Comparison of ENCODE assay signal across 1 cellular context in the genomic region with DNA sequence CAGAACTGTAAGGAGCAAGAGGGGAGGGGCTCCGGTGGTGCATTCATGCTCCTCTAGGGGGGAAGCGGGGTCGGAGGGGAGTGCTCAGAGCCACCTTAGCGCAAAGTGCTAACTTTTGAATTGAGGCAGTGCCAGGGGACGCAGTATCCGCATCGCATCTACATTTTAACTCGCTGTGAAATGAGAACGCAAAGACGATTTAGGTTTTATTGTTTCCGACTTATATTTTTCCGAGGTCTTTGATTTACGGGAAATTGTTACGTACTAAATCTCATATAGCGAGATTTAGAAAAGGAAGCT.
A peak's percentile ranks its signal among the peaks of the same experiment; 100 is the strongest.
TF ChIP-seq lines count a peak whose summit lies in the region.

No MANE protein-coding gene starts in this region.

TF ChIP-seq in HEK293, 187 proteins besides CTCF, POLR2A, EP300 and RAD21 (continued from another document):
- no peak for TF ChIP-seq ZNF324 (tag by site-specific recombination; IDR thresholded peaks at IDR 0.05)
- TF ChIP-seq, protein P1, sequence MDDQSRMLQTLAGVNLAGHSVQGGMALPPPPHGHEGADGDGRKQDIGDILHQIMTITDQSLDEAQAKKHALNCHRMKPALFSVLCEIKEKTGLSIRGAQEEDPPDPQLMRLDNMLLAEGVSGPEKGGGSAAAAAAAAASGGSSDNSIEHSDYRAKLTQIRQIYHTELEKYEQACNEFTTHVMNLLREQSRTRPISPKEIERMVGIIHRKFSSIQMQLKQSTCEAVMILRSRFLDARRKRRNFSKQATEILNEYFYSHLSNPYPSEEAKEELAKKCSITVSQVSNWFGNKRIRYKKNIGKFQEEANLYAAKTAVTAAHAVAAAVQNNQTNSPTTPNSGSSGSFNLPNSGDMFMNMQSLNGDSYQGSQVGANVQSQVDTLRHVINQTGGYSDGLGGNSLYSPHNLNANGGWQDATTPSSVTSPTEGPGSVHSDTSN (CRISPR knock-in tag; IDR thresholded peaks at IDR 0.05), result 0 out of 2 replicates have a peak, but pooled peaks have one; percentile 9
- TF ChIP-seq TRIM28 (IDR thresholded peaks at IDR 0.05; ENCODE audit: borderline replicate concordance, low read length), result peak; percentile 11; the same call in 1 of the 2 replicates
- TF ChIP-seq, protein P2, sequence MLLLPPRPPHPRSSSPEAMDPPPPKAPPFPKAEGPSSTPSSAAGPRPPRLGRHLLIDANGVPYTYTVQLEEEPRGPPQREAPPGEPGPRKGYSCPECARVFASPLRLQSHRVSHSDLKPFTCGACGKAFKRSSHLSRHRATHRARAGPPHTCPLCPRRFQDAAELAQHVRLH (tag by site-specific recombination; IDR thresholded peaks at IDR 0.05), result no peak
- TF ChIP-seq ZNF341 (tag by site-specific recombination; IDR thresholded peaks at IDR 0.05; ENCODE audit: low read depth), result no peak
